ENCODE assay signal across 9 cellular contexts in the genomic region with DNA sequence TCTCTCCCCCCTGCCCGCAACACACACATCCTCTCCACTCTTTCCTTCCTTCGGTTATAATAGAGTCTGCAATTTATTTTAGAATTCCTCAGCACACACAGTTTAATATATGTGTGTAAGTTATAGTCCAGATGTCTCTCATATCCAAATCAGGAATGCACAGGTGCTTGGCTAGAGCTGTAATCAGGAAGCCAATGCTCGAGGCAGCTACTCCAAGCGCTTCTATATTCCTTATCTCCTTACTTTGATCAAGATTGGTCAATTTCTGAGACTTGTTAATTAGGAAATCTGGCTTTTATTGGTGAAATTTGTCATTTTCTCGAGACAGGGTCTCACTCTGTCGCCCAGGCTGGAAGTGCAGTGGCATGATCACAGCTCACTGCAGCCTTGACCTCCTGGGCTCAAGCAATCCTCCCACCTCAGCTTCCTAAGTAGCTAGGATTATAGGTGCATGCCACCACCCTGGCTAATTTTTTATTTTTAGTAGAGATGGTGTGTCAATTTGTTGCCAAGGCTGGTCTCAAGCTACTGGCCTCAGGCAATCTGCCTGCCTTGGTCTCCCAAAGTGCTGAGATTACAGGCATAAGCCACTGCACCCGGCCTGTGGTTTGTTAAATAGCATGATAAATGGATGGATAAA. TPM values are rescaled to one million over a fixed set of nuclear protein-coding genes. Genes with fewer than 3 reads are reported as not detected.
A peak's percentile ranks its signal among the peaks of the same experiment; 100 is the strongest.
DNase-seq lines count a peak whose midpoint lies in the region; ATAC-seq and TF ChIP-seq lines count a peak whose summit lies in the region.
"Had no signal": no experiment of that assay in that cellular context is flagged by ENCODE, and none has a peak within 500 bp of the region (broad histone marks: within the 10 kb centered on the region; RNA-seq: fewer than 3 reads in every experiment).

No MANE protein-coding gene starts in this region.

- peaks cover 0 to 2% (median 0%) of the 10 kb centered on the region in 8 donors for H3K9me3 Mint-ChIP-seq in CD4-positive, alpha-beta memory T cell
- no peaks in the 10 kb centered on the region for H3K9me3 Mint-ChIP-seq in IgD-negative memory B cell

- CTCF ChIA-PET in CD4-positive, alpha-beta memory T cell (lab: Charles Lee; ENCODE audit: partially characterized antibody): interaction anchor here (0.7 to 9.8 kb wide), 44 partner anchors 10 to 220 kb away, joined by 3 to 263 read pairs (median 5); partner anchors contain the start of genes DIPK1A and MTF2
- CTCF ChIA-PET in RWPE1 (lab: Yijun Ruan, JAX): interaction anchor here (0.6 to 3.0 kb wide), 14 partner anchors 17 to 142 kb away, joined by 3 to 28 read pairs (median 4); partner anchors contain the start of gene DIPK1A

- no peak for ATAC-seq in GM18907 (IDR thresholded peaks at IDR 0.05; ENCODE audit: unreplicated experiment)

- no peaks in the 10 kb centered on the region for H3K27me3 Mint-ChIP-seq in CD4-positive, alpha-beta memory T cell
- no peaks in the 10 kb centered on the region for H3K27me3 Mint-ChIP-seq in IgD-negative memory B cell
- H3K27me3 Mint-ChIP-seq: progenitor cell of endocrine pancreas had no signal

- TF ChIP-seq CTCF in coronary artery (IDR thresholded peaks at IDR 0.05): no peak
- no peak for TF ChIP-seq CTCF in osteoblast (IDR thresholded peaks at IDR 0.05; ENCODE audit: extremely low read depth, low read depth, low read length)
- TF ChIP-seq CTCF in RWPE1 (conservative IDR thresholded peaks at IDR 0.05; ENCODE audit: low read depth): no peak

- peak overlapping the region; percentile 58 for H3K4me2 ChIP-seq in osteoblast (ENCODE audit: insufficient read depth, low read length)

- POLR2A ChIA-PET in CD4-positive, alpha-beta memory T cell (lab: Charles Lee; ENCODE audit: partially characterized antibody): interaction anchor here (1.0 to 2.8 kb wide), 7 partner anchors 10 to 219 kb away, joined by 3 to 79 read pairs (median 4); partner anchors contain the start of genes DIPK1A and MTF2
- POLR2A ChIA-PET in RWPE1 (lab: Yijun Ruan, JAX; ENCODE audit: low non-redundant PET): no interaction called here

- peak overlapping the region; percentile 48 to 81 (median 71) for H3K4me3 Mint-ChIP-seq in CD4-positive, alpha-beta memory T cell
- H3K4me3 Mint-ChIP-seq in IgD-negative memory B cell: peak overlapping the region in 3 of 4 donors; percentile 12 to 51 (median 34)

- no peaks in the 10 kb centered on the region for H3K79me2 ChIP-seq in osteoblast (ENCODE audit: insufficient read depth, low read length)

- no peaks in the 10 kb centered on the region for H3K36me3 ChIP-seq in CD4-positive, alpha-beta memory T cell (ENCODE audit: insufficient read depth, low read length)
- H3K36me3 ChIP-seq in osteoblast (ENCODE audit: insufficient read depth, low read length): no peaks in the 10 kb centered on the region

- H3K36me3 Mint-ChIP-seq in CD4-positive, alpha-beta memory T cell: peaks cover 2 to 9% of the 10 kb centered on the region in 2 donors
- H3K36me3 Mint-ChIP-seq in IgD-negative memory B cell: no peaks in the 10 kb centered on the region

- no peaks in the 10 kb centered on the region for H3K9me3 ChIP-seq in CD4-positive, alpha-beta memory T cell (ENCODE audit: control insufficient read depth in 1 of 2, low read length in 2 of 2)
- H3K9me3 ChIP-seq in osteoblast (ENCODE audit: low read depth, low read length): no peaks in the 10 kb centered on the region

- intact Hi-C loops in CD4-positive, alpha-beta memory T cell (cut with micrococcal nuclease): loop anchor here (1.0 to 5.0 kb wide), 6 partner anchors 91 to 218 kb away; partner anchors contain the start of gene MTF2

- peaks cover 12 to 13% (median 13%) of the 10 kb centered on the region in 4 donors for H3K4me1 Mint-ChIP-seq in CD4-positive, alpha-beta memory T cell
- H3K4me1 Mint-ChIP-seq in IgD-negative memory B cell: peaks cover 9 to 18% (median 10%) of the 10 kb centered on the region in 3 donors

- H4K20me1 ChIP-seq in osteoblast (ENCODE audit: insufficient read depth, low read length): no peaks in the 10 kb centered on the region

- H3K4me3 ChIP-seq in CD4-positive, alpha-beta memory T cell (ENCODE audit: low read length in 2 of 2): no peak overlapping the region
- peak overlapping the region; percentile 40 for H3K4me3 ChIP-seq in coronary artery
- H3K4me3 ChIP-seq in osteoblast (ENCODE audit: insufficient read depth, low read length): peak overlapping the region; percentile 2

- H3K27ac Mint-ChIP-seq in CD4-positive, alpha-beta memory T cell: peak overlapping the region; percentile 50 to 89 (median 77)
- H3K27ac Mint-ChIP-seq in IgD-negative memory B cell: peak overlapping the region in 2 of 3 donors; percentile 0 to 5
- H3K27ac Mint-ChIP-seq: progenitor cell of endocrine pancreas had no signal

- DNase-seq in CD4-positive, alpha-beta memory T cell: no peak
- DNase-seq in coronary artery (ENCODE audit: low spot score) (no peak), osteoblast (ENCODE audit: insufficient read length, low spot score, missing footprints) (no peak), HuH-7.5 (ENCODE audit: low spot score) (no peak), glomerular visceral epithelial cell (ENCODE audit: extremely low spot score) (no peak), RWPE1 (ENCODE audit: low spot score) (no peak)

- no peaks in the 10 kb centered on the region for H3K27me3 ChIP-seq in CD4-positive, alpha-beta memory T cell (ENCODE audit: insufficient read depth, low read length)
- no peaks in the 10 kb centered on the region for H3K27me3 ChIP-seq in osteoblast (ENCODE audit: insufficient read depth, low read length)

- H3K4me1 ChIP-seq in CD4-positive, alpha-beta memory T cell (ENCODE audit: insufficient read depth, low read length): peaks cover 17% of the 10 kb centered on the region
- H3K4me1 ChIP-seq in osteoblast (ENCODE audit: insufficient read depth, low read length): peaks cover 3% of the 10 kb centered on the region

- H2AFZ ChIP-seq in osteoblast (ENCODE audit: low read length): peak overlapping the region; percentile 20

- peak overlapping the region; percentile 6 for H3K27ac ChIP-seq in CD4-positive, alpha-beta memory T cell (ENCODE audit: low read depth, low read length)
- no peak overlapping the region for H3K27ac ChIP-seq in coronary artery
- H3K27ac ChIP-seq in osteoblast (ENCODE audit: low read depth, low read length): no peak overlapping the region
- H3K27ac ChIP-seq in RWPE1: no peak overlapping the region

RNA-seq across cellular contexts. Expression of gene RPL5, which starts 27.7 kb away (rescaled TPM):
- total RNA-seq in CD4-positive, alpha-beta memory T cell: 1,000 to 10,000 TPM; 1,501 to 1,588 TPM
- 1,000 to 10,000 TPM; 1,927 to 2,646 TPM for polyA plus RNA-seq in CD4-positive, alpha-beta memory T cell
- 2,794 TPM for polyA plus RNA-seq in IgD-negative memory B cell
- 827 and 962 TPM in 2 replicates for total RNA-seq in osteoblast

Comparison
In these comparisons a context has a peak if more than half of its experiments do, and no peak if none do; other contexts are left out.
1. H3K4me3 ChIP-seq: peak in coronary artery (single experiment) and osteoblast (single experiment); none in CD4-positive, alpha-beta memory T cell (0 of 2).